In the genomic region with DNA sequence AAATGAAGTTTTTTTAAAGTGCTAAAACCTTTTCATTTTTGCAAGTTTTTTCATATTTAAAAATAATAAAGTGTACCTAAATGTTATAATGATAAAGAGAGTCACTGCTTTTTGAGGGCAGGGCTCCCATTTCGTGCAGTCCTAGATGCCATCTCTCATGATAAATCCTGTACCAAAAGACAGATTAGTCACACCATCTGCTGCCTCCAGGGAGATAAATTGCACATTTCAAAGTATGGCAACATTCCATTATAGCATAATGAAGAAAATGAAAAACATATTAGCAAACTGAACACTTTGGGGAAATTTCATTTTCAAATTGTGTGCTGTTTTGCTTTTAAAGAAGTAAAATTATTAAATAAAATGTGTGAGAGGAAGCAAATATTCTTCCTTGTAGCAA, we compare ENCODE assay signal across 28 cellular contexts.
DNase-seq lines count a peak whose midpoint lies in the region; ATAC-seq, FAIRE-seq and TF ChIP-seq lines count a peak whose summit lies in the region.
"Had no signal": no experiment of that assay in that cellular context is flagged by ENCODE, and none has a peak within 500 bp of the region (broad histone marks: within the 10 kb centered on the region; RNA-seq: fewer than 3 reads in every experiment).

No MANE protein-coding gene starts in this region.

- H3K79me2 ChIP-seq in H1 (ENCODE audit: control insufficient read depth in 1 of 2, insufficient read depth in 2 of 2, low read length in 2 of 2) = peaks cover 15 to 58% of the 10 kb centered on the region in 2 experiments

- no peaks in the 10 kb centered on the region for H3K36me3 Mint-ChIP-seq in CD14-positive monocyte
- no peaks in the 10 kb centered on the region for H3K36me3 Mint-ChIP-seq in natural killer cell treated with Interleukin-12 subunit alpha and Interleukin-12 subunit beta and Interleukin-15 and Interleukin-18, amount 100 ng/mL, for 72 hours
- H3K36me3 Mint-ChIP-seq in activated T-helper 2 cell treated with anti-CD3 and anti-CD28 coated beads, Interferon-gamma antibody, Interleukin-2, Interleukin-4, amounts not matched to agents 10 μg/mL and 5 μg/mL and 100 μg/mL, durations not matched to agents 14 hours and 24 hours and 36 hours (ENCODE audit: low read depth) = no peaks in the 10 kb centered on the region
- H3K36me3 Mint-ChIP-seq: activated naive CD4-positive, alpha-beta T cell treated with anti-CD3 and anti-CD28 coated beads, Interleukin-2, amount 50 U/mL, for 24 hours; natural killer cell had no signal

- peaks cover 33% of the 10 kb centered on the region for H3K4me1 ChIP-seq in HUES48 (ENCODE audit: control insufficient read depth, insufficient read depth, low read length)
- peaks cover 2 to 24% (median 7%) of the 10 kb centered on the region in 4 experiments; a peak in 5 of 7 replicates for H3K4me1 ChIP-seq in H1 (replicated peaks in 1 of 4; ENCODE audit: control insufficient read depth in 3 of 4, insufficient read depth in 4 of 4, low read length in 3 of 4)
- H3K4me1 ChIP-seq in iPS-18a (ENCODE audit: control insufficient read depth, low read depth, low read length) = peaks cover 43% of the 10 kb centered on the region

- no peak overlapping the region for H2BK15ac ChIP-seq in H1 (ENCODE audit: low read length)

- peak overlapping the region; percentile 93; the same call in 1 of the 2 replicates for H3K18ac ChIP-seq in H1 (ENCODE audit: extremely low read depth, low read length)

- H3K27me3 ChIP-seq in HUES48 (ENCODE audit: control insufficient read depth, insufficient read depth, low read length) (no peaks in the 10 kb centered on the region), H1 (replicated peaks in 1 of 4; ENCODE audit: control insufficient read depth in 3 of 4, extremely low read depth in 1 of 4, insufficient read depth in 3 of 4, low read length in 3 of 4) (no peaks in the 10 kb centered on the region), iPS-18a (ENCODE audit: control insufficient read depth, insufficient read depth, low read length) (no peaks in the 10 kb centered on the region)
- H3K27me3 ChIP-seq: foreskin keratinocyte, vagina had no signal

- H3K9ac ChIP-seq in HUES48 (ENCODE audit: low read depth, low read length) (peak overlapping the region; percentile 89), H1 (replicated peaks in 1 of 4; ENCODE audit: extremely low read depth in 1 of 4, low read depth in 3 of 4, low read length in 3 of 4) (peak overlapping the region in 3 of 4 experiments; percentile 48 to 75 (median 75); a peak in 6 of 7 replicates), iPS-18a (ENCODE audit: low read length) (peak overlapping the region; percentile 66)
- H3K9ac ChIP-seq: KMS-11 had no signal

- peak; percentile 36 for DNase-seq in Ammon's horn (ENCODE audit: low spot score)
- no peak for DNase-seq in H1 (ENCODE audit: low read depth in 1 of 2, low spot score in 2 of 2)
- DNase-seq in CD14-positive monocyte (ENCODE audit: low spot score) = no peak
- no peak for DNase-seq in natural killer cell treated with Interleukin-12 subunit alpha and Interleukin-12 subunit beta and Interleukin-15 and Interleukin-18, amount 100 ng/mL, for 72 hours (ENCODE audit: low spot score)
- no peak for DNase-seq in activated T-helper 2 cell treated with anti-CD3 and anti-CD28 coated beads, Interferon-gamma antibody, Interleukin-2, Interleukin-4, amounts not matched to agents 10 μg/mL and 5 μg/mL and 100 μg/mL, durations not matched to agents 14 hours and 24 hours and 36 hours (ENCODE audit: low spot score)
- DNase-seq: ACHN; activated CD4-positive, alpha-beta T cell treated with anti-CD3 and anti-CD28 coated beads for 48 hours; aorta; dermis blood vessel endothelial cell; EL; natural killer cell; NCI-H1694 treated with DMSO at 0.1 percent for 48 hours; NCI-H2227 treated with DMSO at 0.1 percent for 48 hours; NCI-H82; right cardiac atrium; stimulated activated CD4-positive, alpha-beta T cell treated with anti-CD3 and anti-CD28 coated beads, Interleukin-12 subunit alpha, Interleukin-12 subunit beta, amount 100 ng/mL, for 4 hours; stimulated activated CD4-positive, alpha-beta T cell treated with anti-CD3 and anti-CD28 coated beads, Interleukin-4, amount 100 ng/mL, for 4 hours; stimulated activated naive CD4-positive, alpha-beta T cell; T-helper 2 cell had no signal

- H3K4me2 ChIP-seq in H1 (ENCODE audit: insufficient read depth in 1 of 2, low read depth in 2 of 2, low read length in 2 of 2) = peak overlapping the region; percentile 71 to 80
- H3K4me2 ChIP-seq: KMS-11 had no signal

- peaks cover 3% of the 10 kb centered on the region for H3K4me1 Mint-ChIP-seq in CD14-positive monocyte
- no peaks in the 10 kb centered on the region for H3K4me1 Mint-ChIP-seq in natural killer cell treated with Interleukin-12 subunit alpha and Interleukin-12 subunit beta and Interleukin-15 and Interleukin-18, amount 100 ng/mL, for 72 hours (ENCODE audit: low read depth in 2 of 2)
- no peaks in the 10 kb centered on the region for H3K4me1 Mint-ChIP-seq in activated T-helper 2 cell treated with anti-CD3 and anti-CD28 coated beads, Interferon-gamma antibody, Interleukin-2, Interleukin-4, amounts not matched to agents 10 μg/mL and 5 μg/mL and 100 μg/mL, durations not matched to agents 14 hours and 24 hours and 36 hours (ENCODE audit: low read depth)
- H3K4me1 Mint-ChIP-seq: activated naive CD4-positive, alpha-beta T cell treated with anti-CD3 and anti-CD28 coated beads, Interleukin-2, amount 50 U/mL, for 24 hours; natural killer cell had no signal

- intact Hi-C loops in CD14-positive monocyte (cut with micrococcal nuclease) = no loop called here
- intact Hi-C loops in activated T-helper 2 cell treated with anti-CD3 and anti-CD28 coated beads, Interferon-gamma antibody, Interleukin-2, Interleukin-4, amounts not matched to agents 10 μg/mL and 5 μg/mL and 100 μg/mL, durations not matched to agents 14 hours and 24 hours and 36 hours (cut with micrococcal nuclease) = no loop called here

- peaks cover 30% of the 10 kb centered on the region for H3K36me3 ChIP-seq in HUES48 (ENCODE audit: control insufficient read depth, insufficient read depth, low read length)
- peaks cover 0 to 7% (median 3%) of the 10 kb centered on the region in 4 experiments; a peak in 3 of 8 replicates for H3K36me3 ChIP-seq in H1 (ENCODE audit: control insufficient read depth in 2 of 4, insufficient read depth in 4 of 4, low read length in 3 of 4)
- H3K36me3 ChIP-seq in iPS-18a (ENCODE audit: control insufficient read depth, low read depth, low read length) = no peaks in the 10 kb centered on the region
- H3K36me3 ChIP-seq: vagina had no signal

- no peak for TF ChIP-seq POLR2A in H1 (IDR thresholded peaks at IDR 0.05; ENCODE audit: control extremely low read depth in 1 of 2, low read depth in 2 of 2, low read length in 2 of 2)

- H3K9me3 Mint-ChIP-seq in CD14-positive monocyte = peaks cover 0 to 4% (median 1%) of the 10 kb centered on the region in 7 donors
- H3K9me3 Mint-ChIP-seq in natural killer cell treated with Interleukin-12 subunit alpha and Interleukin-12 subunit beta and Interleukin-15 and Interleukin-18, amount 100 ng/mL, for 72 hours = no peaks in the 10 kb centered on the region
- H3K9me3 Mint-ChIP-seq in activated T-helper 2 cell treated with anti-CD3 and anti-CD28 coated beads, Interferon-gamma antibody, Interleukin-2, Interleukin-4, amounts not matched to agents 10 μg/mL and 5 μg/mL and 100 μg/mL, durations not matched to agents 14 hours and 24 hours and 36 hours = no peaks in the 10 kb centered on the region
- H3K9me3 Mint-ChIP-seq: activated naive CD4-positive, alpha-beta T cell treated with anti-CD3 and anti-CD28 coated beads, Interleukin-2, amount 50 U/mL, for 24 hours; natural killer cell had no signal

- peak overlapping the region; percentile 8 for H4K91ac ChIP-seq in H1 (replicated peaks; ENCODE audit: insufficient read length, low read length)

- no peak for TF ChIP-seq EP300 in H1 (IDR thresholded peaks at IDR 0.05; ENCODE audit: borderline replicate concordance in 1 of 2, low read depth in 2 of 2, low read length in 2 of 2)

- H4K8ac ChIP-seq in H1 (ENCODE audit: extremely low read depth, insufficient read depth, low read length) = no peak overlapping the region

- H3K4me3 ChIP-seq in HUES48 (ENCODE audit: low read depth, low read length) = peak overlapping the region; percentile 85
- peak overlapping the region; percentile 53 to 71 (median 66) for H3K4me3 ChIP-seq in H1 (ENCODE audit: extremely low read depth in 1 of 4, insufficient read depth in 2 of 4, low read depth in 3 of 4, low read length in 4 of 4)
- H3K4me3 ChIP-seq in iPS-18a (ENCODE audit: low read length) = peak overlapping the region; percentile 81
- H3K4me3 ChIP-seq: SK-N-MC, vagina had no signal

- no peak for FAIRE-seq in H1 (lab: Jason Lieb, UNC)
- FAIRE-seq: keratinocyte had no signal

- H2BK20ac ChIP-seq in H1 (ENCODE audit: low read length) = no peak overlapping the region

- CTCF ChIA-PET in H1 (lab: Charles Lee; ENCODE audit: partially characterized antibody) = no interaction called here

- peaks cover 0 to 2% (median 1%) of the 10 kb centered on the region in 3 donors for H3K27me3 Mint-ChIP-seq in CD14-positive monocyte (ENCODE audit: low read depth in 3 of 3)
- H3K27me3 Mint-ChIP-seq in natural killer cell treated with Interleukin-12 subunit alpha and Interleukin-12 subunit beta and Interleukin-15 and Interleukin-18, amount 100 ng/mL, for 72 hours = no peaks in the 10 kb centered on the region
- H3K27me3 Mint-ChIP-seq in activated T-helper 2 cell treated with anti-CD3 and anti-CD28 coated beads, Interferon-gamma antibody, Interleukin-2, Interleukin-4, amounts not matched to agents 10 μg/mL and 5 μg/mL and 100 μg/mL, durations not matched to agents 14 hours and 24 hours and 36 hours (ENCODE audit: low read depth) = no peaks in the 10 kb centered on the region
- H3K27me3 Mint-ChIP-seq: activated naive CD4-positive, alpha-beta T cell treated with anti-CD3 and anti-CD28 coated beads, Interleukin-2, amount 50 U/mL, for 24 hours had no signal

- H4K20me1 ChIP-seq in H1 (replicated peaks in 1 of 2; ENCODE audit: control insufficient read depth in 1 of 2, insufficient read depth in 2 of 2, low read length in 2 of 2) = no peaks in the 10 kb centered on the region

- no peak for TF ChIP-seq CTCF in H1 (IDR thresholded peaks at IDR 0.05; ENCODE audit: control extremely low read depth in 1 of 3, insufficient read depth in 1 of 3, low read depth in 1 of 3, low read length in 3 of 3)
- TF ChIP-seq CTCF in CD14-positive monocyte (IDR thresholded peaks at IDR 0.05) = no peak

- no peak overlapping the region for H3K4me3 Mint-ChIP-seq in CD14-positive monocyte
- no peak overlapping the region for H3K4me3 Mint-ChIP-seq in natural killer cell treated with Interleukin-12 subunit alpha and Interleukin-12 subunit beta and Interleukin-15 and Interleukin-18, amount 100 ng/mL, for 72 hours
- H3K4me3 Mint-ChIP-seq in activated T-helper 2 cell treated with anti-CD3 and anti-CD28 coated beads, Interferon-gamma antibody, Interleukin-2, Interleukin-4, amounts not matched to agents 10 μg/mL and 5 μg/mL and 100 μg/mL, durations not matched to agents 14 hours and 24 hours and 36 hours (ENCODE audit: low read depth) = no peak overlapping the region
- H3K4me3 Mint-ChIP-seq: activated naive CD4-positive, alpha-beta T cell treated with anti-CD3 and anti-CD28 coated beads, Interleukin-2, amount 50 U/mL, for 24 hours; natural killer cell had no signal

- peak overlapping the region; percentile 58; the same call in 1 of the 2 replicates for H2BK5ac ChIP-seq in H1 (ENCODE audit: low read depth, low read length)

- peaks cover 2% of the 10 kb centered on the region; the same call in 1 of the 2 replicates for H3K23me2 ChIP-seq in H1 (ENCODE audit: low read depth, low read length)

- H2BK120ac ChIP-seq in H1 (replicated peaks; ENCODE audit: low read depth, low read length) = peak overlapping the region; percentile 6

- no peak overlapping the region for H3K23ac ChIP-seq in H1 (ENCODE audit: insufficient read length)

- H3K9me3 ChIP-seq in HUES48 (ENCODE audit: control insufficient read depth, insufficient read depth, low read length) (no peaks in the 10 kb centered on the region), H1 (ENCODE audit: insufficient read depth in 2 of 2, low read depth in 1 of 2, low read length in 1 of 2) (no peaks in the 10 kb centered on the region; a peak in 1 of 4 replicates), iPS-18a (ENCODE audit: control insufficient read depth, low read depth, low read length) (no peaks in the 10 kb centered on the region)
- H3K9me3 ChIP-seq: vagina had no signal

- no peak for TF ChIP-seq RAD21 in H1 (IDR thresholded peaks at IDR 0.05 in 1 of 2, conservative IDR thresholded peaks at IDR 0.05 in 1 of 2; ENCODE audit: low read depth in 2 of 2, low read length in 2 of 2)

- no peak for ATAC-seq in GM18907 (IDR thresholded peaks at IDR 0.05; ENCODE audit: unreplicated experiment)
- ATAC-seq in natural killer cell treated with Interleukin-12 subunit alpha and Interleukin-12 subunit beta and Interleukin-15 and Interleukin-18, amount 100 ng/mL, for 72 hours = no peak
- ATAC-seq: natural killer cell, right cardiac atrium had no signal

- no peak overlapping the region for H2AK5ac ChIP-seq in H1 (ENCODE audit: low read depth, low read length)

- H4K5ac ChIP-seq in H1 (ENCODE audit: insufficient read length, low read depth, low read length) = peak overlapping the region; percentile 26

- H2BK12ac ChIP-seq in H1 (ENCODE audit: low read depth, low read length) = no peak overlapping the region

- no peak overlapping the region for H3K4ac ChIP-seq in H1 (replicated peaks; ENCODE audit: insufficient read length, low read depth, low read length)

- no peaks in the 10 kb centered on the region for H3K79me1 ChIP-seq in H1 (ENCODE audit: low read depth, low read length)

- H3K56ac ChIP-seq in H1 (replicated peaks; ENCODE audit: insufficient read length, low read depth, low read length) = no peak overlapping the region

- POLR2A ChIA-PET in H1 (lab: Charles Lee; ENCODE audit: partially characterized antibody) = interaction anchor here (1.0 to 3.4 kb wide), 4 partner anchors 8 to 34 kb away, joined by 3 to 44 read pairs (median 14); no protein-coding TSS in a partner anchor

- no peak overlapping the region for H2AFZ ChIP-seq in H1 (ENCODE audit: low read length)

- 21% methylated on average over 1 of the region's 1 CpG; no CpG with 5 or more reads in 1 of the 2 experiments for WGBS in H1 (ENCODE audit: extremely low coverage in 1 of 2, insufficient coverage in 1 of 2, insufficient read length in 1 of 2, insufficient replicate concordance in 2 of 2, low coverage in 1 of 2, low lambda C conversion rate in 2 of 2, missing lambda C conversion rate in 1 of 2), 2 experiments

- H3K27ac ChIP-seq in HUES48 (ENCODE audit: low read depth, low read length) = peak overlapping the region; percentile 94
- H3K27ac ChIP-seq in H1 (ENCODE audit: low read depth, low read length) = no peak overlapping the region; the same call in 1 of the 2 replicates
- peak overlapping the region; percentile 42 for H3K27ac ChIP-seq in iPS-18a (ENCODE audit: low read length)
- H3K27ac ChIP-seq: foreskin keratinocyte, KMS-11, SK-N-MC, vagina had no signal

- no peak overlapping the region for H3K14ac ChIP-seq in H1 (ENCODE audit: insufficient read length)

- no peak overlapping the region for H3K27ac Mint-ChIP-seq in CD14-positive monocyte
- H3K27ac Mint-ChIP-seq in natural killer cell treated with Interleukin-12 subunit alpha and Interleukin-12 subunit beta and Interleukin-15 and Interleukin-18, amount 100 ng/mL, for 72 hours = no peak overlapping the region
- H3K27ac Mint-ChIP-seq in activated T-helper 2 cell treated with anti-CD3 and anti-CD28 coated beads, Interferon-gamma antibody, Interleukin-2, Interleukin-4, amounts not matched to agents 10 μg/mL and 5 μg/mL and 100 μg/mL, durations not matched to agents 14 hours and 24 hours and 36 hours = no peak overlapping the region
- H3K27ac Mint-ChIP-seq: activated naive CD4-positive, alpha-beta T cell treated with anti-CD3 and anti-CD28 coated beads, Interleukin-2, amount 50 U/mL, for 24 hours; natural killer cell had no signal
